In the genomic region with DNA sequence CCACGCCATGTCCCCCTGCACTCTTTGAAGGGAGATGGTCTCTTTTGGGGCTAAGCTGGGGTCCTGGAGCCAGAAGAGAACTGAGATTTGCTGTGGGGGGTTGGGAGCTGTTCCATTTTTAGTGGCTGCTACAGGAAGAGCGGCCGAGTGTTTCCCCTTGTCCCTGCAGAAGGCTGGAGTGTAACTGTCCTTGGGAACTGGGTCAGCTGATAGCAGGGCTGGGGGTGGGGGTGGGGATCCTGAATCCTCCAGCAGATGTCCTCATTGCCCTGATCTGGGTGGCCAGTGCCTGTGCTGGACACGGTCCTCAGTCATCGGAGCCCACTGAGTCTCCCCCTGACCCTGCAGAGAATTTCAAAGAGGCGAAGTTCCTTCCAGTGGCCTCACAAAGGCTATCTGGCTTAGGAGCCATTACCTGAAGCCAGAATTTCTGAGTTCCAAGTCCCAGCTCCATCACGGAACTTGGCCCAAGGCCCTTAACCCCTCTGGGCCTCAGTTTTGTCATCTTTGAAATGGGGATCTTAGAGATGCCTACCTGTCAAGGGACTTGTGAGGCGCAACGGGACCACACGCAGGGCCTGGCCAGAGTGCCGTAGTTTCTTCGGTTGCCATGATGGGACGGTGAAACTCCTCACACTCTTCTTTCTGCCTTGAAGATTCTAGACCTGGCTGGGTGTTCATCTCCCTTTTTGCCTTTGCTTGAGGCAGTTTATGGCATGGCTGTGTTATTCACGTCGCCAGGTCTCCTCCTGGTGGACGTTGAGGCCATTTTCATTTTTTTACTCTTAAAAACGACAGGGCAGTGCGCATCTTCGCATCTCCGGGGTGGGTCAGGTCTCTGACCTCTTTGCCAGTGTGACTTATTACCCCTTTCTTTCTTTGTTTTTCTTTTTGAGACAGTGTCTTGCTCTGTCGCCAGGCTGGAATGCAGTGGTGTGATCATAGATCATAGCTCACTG, we compare ENCODE assay signal across 8 cellular contexts.
DNase-seq lines count a peak whose midpoint lies in the region; ATAC-seq and TF ChIP-seq lines count a peak whose summit lies in the region.

No MANE protein-coding gene starts in this region.

- H2AFZ ChIP-seq in DND-41 (ENCODE audit: low read depth, low read length), result no peak overlapping the region

- H3K27ac ChIP-seq in DND-41 (ENCODE audit: low read length), result no peak overlapping the region
- peak overlapping the region; percentile 9; the same call in 1 of the 2 replicates for H3K27ac ChIP-seq in SK-N-MC

- no peak overlapping the region for H3K4me2 ChIP-seq in DND-41 (ENCODE audit: insufficient read depth, low read length)

- peaks cover 34% of the 10 kb centered on the region for H3K36me3 Mint-ChIP-seq in nephron (ENCODE audit: low read depth)

- no peaks in the 10 kb centered on the region for H3K27me3 ChIP-seq in DND-41 (ENCODE audit: insufficient read depth, low read length, poor library complexity)

- no peaks in the 10 kb centered on the region for H3K9me3 Mint-ChIP-seq in nephron

- H3K4me1 ChIP-seq in DND-41 (ENCODE audit: insufficient read depth, low read length), result no peaks in the 10 kb centered on the region

- H3K4me1 Mint-ChIP-seq in nephron, result peaks cover 16% of the 10 kb centered on the region

- no peak for DNase-seq in DND-41
- DNase-seq in SK-N-MC (ENCODE audit: low read depth, low spot score), result no peak
- peak; percentile 56 for DNase-seq in fibroblast of peridontal ligament (ENCODE audit: extremely low read depth)
- no peak for DNase-seq in AML-193 (lab: John Stamatoyannopoulos, UW)
- no peak for DNase-seq in NOMO-1 treated with dmso at 0.1 percent for 144 hours (lab: John Stamatoyannopoulos, UW; ENCODE audit: unreplicated experiment)
- no peak for DNase-seq in DMS114 treated with DMSO at 0.1 percent for 48 hours (lab: John Stamatoyannopoulos, UW; ENCODE audit: unreplicated experiment)

- no peaks in the 10 kb centered on the region for H3K27me3 Mint-ChIP-seq in nephron (ENCODE audit: low read depth)

- H4K20me1 ChIP-seq in DND-41 (ENCODE audit: insufficient read depth, low read length), result peaks cover 57% of the 10 kb centered on the region

- H3K4me3 ChIP-seq in DND-41 (ENCODE audit: low read depth in 1 of 2, low read length in 2 of 2), result no peak overlapping the region
- no peak overlapping the region for H3K4me3 ChIP-seq in SK-N-MC

- TF ChIP-seq CTCF in DND-41 (IDR thresholded peaks at IDR 0.05; ENCODE audit: borderline replicate concordance, extremely low read depth, low read length, poor library complexity, severe bottlenecking) (peak; percentile 19), nephron (IDR thresholded peaks at IDR 0.05; ENCODE audit: unreplicated experiment in 3 of 3) (peak; percentile 21 to 37 (median 27))

- no peak overlapping the region for H3K4me3 Mint-ChIP-seq in nephron

- no peak overlapping the region for H3K9ac ChIP-seq in DND-41 (ENCODE audit: low read depth, low read length)
- no peak overlapping the region for H3K9ac ChIP-seq in SK-N-MC (ENCODE audit: insufficient read length)

- H3K36me3 ChIP-seq in DND-41 (ENCODE audit: insufficient read depth, low read length) (peaks cover 67% of the 10 kb centered on the region), SK-N-MC (ENCODE audit: insufficient read depth, low read length) (peaks cover 12% of the 10 kb centered on the region)

- H3K27ac Mint-ChIP-seq in nephron, result peak overlapping the region; percentile 52 to 83 (median 79)

- ATAC-seq in DND-41 (ENCODE audit: insufficient read depth, low read depth) (no peak), GM19324 (IDR thresholded peaks at IDR 0.05; ENCODE audit: low FRiP score, unreplicated experiment) (no peak)

- H3K9me3 ChIP-seq in DND-41 (ENCODE audit: insufficient read depth, low read length, severe bottlenecking) (no peaks in the 10 kb centered on the region), SK-N-MC (ENCODE audit: low read depth, low read length) (no peaks in the 10 kb centered on the region)

- H3K79me2 ChIP-seq in DND-41 (ENCODE audit: insufficient read depth, low read length), result peaks cover 63% of the 10 kb centered on the region
